Comparison of ENCODE assay signal across 18 cellular contexts in genomic region chr15:62737551-62737950, GRCh38.
DNase-seq lines count a peak whose midpoint lies in the region; ATAC-seq and TF ChIP-seq lines count a peak whose summit lies in the region.
"Had no signal": no experiment of that assay in that cellular context is flagged by ENCODE, and none has a peak within 500 bp of the region (broad histone marks: within the 10 kb centered on the region; RNA-seq: fewer than 3 reads in every experiment).

No MANE protein-coding gene starts in this region.

- H3K9ac ChIP-seq in GM23248 = no peak overlapping the region
- H3K9ac ChIP-seq: SK-N-SH had no signal

- peak overlapping the region; percentile 52 for H3K27ac Mint-ChIP-seq in nephron progenitor cell
- H3K27ac Mint-ChIP-seq in natural killer cell = no peak overlapping the region

- no peak for ATAC-seq in natural killer cell
- no peak for ATAC-seq in psoas muscle
- ATAC-seq: A549 had no signal

- H3K27me3 ChIP-seq in GM23248 (replicated peaks; ENCODE audit: insufficient read depth) = no peaks in the 10 kb centered on the region
- H3K27me3 ChIP-seq in psoas muscle (ENCODE audit: insufficient read depth in 3 of 3, low read length in 2 of 3) = no peaks in the 10 kb centered on the region

- TF ChIP-seq CTCF in astrocyte of the spinal cord (IDR thresholded peaks at IDR 0.05; ENCODE audit: low read depth, low read length) (no peak), nephron progenitor cell (IDR thresholded peaks at IDR 0.05) (no peak), natural killer cell (IDR thresholded peaks at IDR 0.05) (no peak), psoas muscle (IDR thresholded peaks at IDR 0.05) (no peak)

- H3K4me1 Mint-ChIP-seq in nephron progenitor cell (peaks cover 49% of the 10 kb centered on the region), natural killer cell (peaks cover 4 to 5% of the 10 kb centered on the region in 2 donors)

- in situ Hi-C loops in GM23248 (cut with MboI) (no loop called here), astrocyte of the spinal cord (cut with HindIII; ENCODE audit: low sequenced_read_pairs) (no loop called here)

- H3K27me3 Mint-ChIP-seq in nephron progenitor cell (ENCODE audit: low read depth, poor library complexity) = peaks cover 4% of the 10 kb centered on the region
- H3K27me3 Mint-ChIP-seq in natural killer cell (ENCODE audit: low read depth in 2 of 2) = no peaks in the 10 kb centered on the region

- H3K36me3 ChIP-seq in GM23248 (ENCODE audit: low read depth) (no peaks in the 10 kb centered on the region), psoas muscle (ENCODE audit: insufficient read depth in 1 of 2, low read depth in 1 of 2) (peaks cover 0 to 45% of the 10 kb centered on the region in 2 donors)
- H3K36me3 ChIP-seq: HAP-1 had no signal

- H3K4me3 ChIP-seq in GM23248 (no peak overlapping the region), astrocyte of the spinal cord (ENCODE audit: low read depth, low read length) (no peak overlapping the region), psoas muscle (no peak overlapping the region)
- H3K4me3 ChIP-seq: A549, HAP-1 had no signal

- H4K20me1 ChIP-seq in GM23248 (ENCODE audit: insufficient read depth) = no peaks in the 10 kb centered on the region

- no peak overlapping the region for H3K27ac ChIP-seq in GM23248
- H3K27ac ChIP-seq in psoas muscle = no peak overlapping the region
- H3K27ac ChIP-seq: A549 had no signal

- 52 to 62% methylated on average over 4 of the region's 4 CpGs for WGBS in GM23248 (ENCODE audit: low coverage in 1 of 2, low lambda C conversion rate in 2 of 2, missing lambda C conversion rate in 2 of 2), 2 experiments
- 81 to 90% (median 84%) methylated on average over 4 of the region's 4 CpGs for WGBS in psoas muscle, 3 donors

- intact Hi-C loops in natural killer cell (cut with micrococcal nuclease) = no loop called here
- intact Hi-C loops in psoas muscle (cut with DNase I) = no loop called here

- no peaks in the 10 kb centered on the region for H3K9me3 Mint-ChIP-seq in nephron progenitor cell
- no peaks in the 10 kb centered on the region for H3K9me3 Mint-ChIP-seq in natural killer cell

- no peak overlapping the region for H2AFZ ChIP-seq in GM23248

- no peaks in the 10 kb centered on the region for H3K9me2 ChIP-seq in GM23248 (ENCODE audit: insufficient read depth)
- H3K9me2 ChIP-seq: SK-N-SH had no signal

- H3K4me3 Mint-ChIP-seq in nephron progenitor cell (no peak overlapping the region), natural killer cell (no peak overlapping the region)
- H3K4me3 Mint-ChIP-seq: IgD-negative memory B cell had no signal

- H3K9me3 ChIP-seq in GM23248 (ENCODE audit: low read depth) (no peaks in the 10 kb centered on the region), psoas muscle (no peaks in the 10 kb centered on the region)
- H3K9me3 ChIP-seq: A549, HAP-1, SK-N-SH had no signal

- H3K79me2 ChIP-seq in GM23248 (ENCODE audit: insufficient read depth) = no peaks in the 10 kb centered on the region

- peaks cover 11% of the 10 kb centered on the region for H3K36me3 Mint-ChIP-seq in nephron progenitor cell (ENCODE audit: low read depth)
- no peaks in the 10 kb centered on the region for H3K36me3 Mint-ChIP-seq in natural killer cell
- H3K36me3 Mint-ChIP-seq: IgD-negative memory B cell had no signal

- H3F3A ChIP-seq in GM23248 (ENCODE audit: insufficient read depth) = peaks cover 42% of the 10 kb centered on the region

- H3K4me2 ChIP-seq in GM23248 (ENCODE audit: unreplicated experiment) = no peak overlapping the region
- H3K4me2 ChIP-seq: A549, SK-N-SH had no signal

- peaks cover 53% of the 10 kb centered on the region for H3K4me1 ChIP-seq in GM23248 (ENCODE audit: insufficient read depth)
- H3K4me1 ChIP-seq in psoas muscle = peaks cover 8% of the 10 kb centered on the region

- DNase-seq in AG20443 (ENCODE audit: low spot score) (peak; percentile 47), GM23248 (peak; percentile 43), astrocyte of the spinal cord (ENCODE audit: low read depth, low spot score) (peak; percentile 6), nephron progenitor cell (no peak), natural killer cell (no peak), psoas muscle (no peak), GM19240 (ENCODE audit: insufficient read length, low spot score) (no peak)
- DNase-seq: C1 segment of cervical spinal cord, Kasumi-1, NCI-H1105, NCI-H2081, NCI-H748 treated with DMSO at 0.1 percent for 48 hours, OCI-M1, SHP77, SK-N-SH had no signal

Comparison
In these comparisons a context has a peak if more than half of its experiments do, and no peak if none do; other contexts are left out.
1. DNase-seq: peak in AG20443 (single experiment), GM23248 (single experiment) and astrocyte of the spinal cord (single experiment); none in nephron progenitor cell (single experiment), natural killer cell (single experiment), psoas muscle (0 of 2) and GM19240 (single experiment).